In the genomic region with DNA sequence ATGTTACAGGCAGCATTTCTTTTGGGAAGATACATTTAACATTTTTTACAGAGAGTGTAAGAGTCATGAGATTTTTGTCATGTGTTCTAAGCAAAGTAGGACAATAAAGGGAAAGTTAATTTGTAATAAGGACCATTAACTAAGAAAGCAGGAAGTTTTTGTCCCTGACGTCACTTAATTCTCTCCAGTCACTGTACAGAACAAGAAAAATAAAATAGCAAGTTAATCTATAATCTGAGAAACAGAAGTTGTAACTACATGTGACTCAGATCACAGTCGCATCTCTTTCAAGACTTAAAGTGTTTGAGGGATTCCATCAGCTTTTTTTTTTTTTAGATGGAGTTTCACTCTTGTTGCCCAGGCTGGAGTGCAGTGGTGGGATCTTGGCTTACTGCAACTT, we compare ENCODE assay signal across 1 cellular context.
TF ChIP-seq lines count a peak whose summit lies in the region.

No MANE protein-coding gene starts in this region.

TF ChIP-seq in HepG2, 621 proteins besides CTCF, POLR2A, EP300 and RAD21:
- TF ChIP-seq SP1 (IDR thresholded peaks at IDR 0.05) (no peak), SP1 (CRISPR knock-in tag; IDR thresholded peaks at IDR 0.05) (no peak), KLF12 (CRISPR knock-in tag; IDR thresholded peaks at IDR 0.05; ENCODE audit: borderline replicate concordance) (no peak), RBFOX2 (IDR thresholded peaks at IDR 0.05; ENCODE audit: low read depth, low read length) (0 out of 2 replicates have a peak, but pooled peaks have one; percentile 21), ZNF788 (CRISPR knock-in tag; IDR thresholded peaks at IDR 0.05; ENCODE audit: borderline replicate concordance) (no peak), DMAP1 (CRISPR knock-in tag; IDR thresholded peaks at IDR 0.05) (no peak)
TF ChIP-seq in HepG2: peak in this region for 1.
